19 cellular contexts compared by ENCODE assay signal in the genomic region with DNA sequence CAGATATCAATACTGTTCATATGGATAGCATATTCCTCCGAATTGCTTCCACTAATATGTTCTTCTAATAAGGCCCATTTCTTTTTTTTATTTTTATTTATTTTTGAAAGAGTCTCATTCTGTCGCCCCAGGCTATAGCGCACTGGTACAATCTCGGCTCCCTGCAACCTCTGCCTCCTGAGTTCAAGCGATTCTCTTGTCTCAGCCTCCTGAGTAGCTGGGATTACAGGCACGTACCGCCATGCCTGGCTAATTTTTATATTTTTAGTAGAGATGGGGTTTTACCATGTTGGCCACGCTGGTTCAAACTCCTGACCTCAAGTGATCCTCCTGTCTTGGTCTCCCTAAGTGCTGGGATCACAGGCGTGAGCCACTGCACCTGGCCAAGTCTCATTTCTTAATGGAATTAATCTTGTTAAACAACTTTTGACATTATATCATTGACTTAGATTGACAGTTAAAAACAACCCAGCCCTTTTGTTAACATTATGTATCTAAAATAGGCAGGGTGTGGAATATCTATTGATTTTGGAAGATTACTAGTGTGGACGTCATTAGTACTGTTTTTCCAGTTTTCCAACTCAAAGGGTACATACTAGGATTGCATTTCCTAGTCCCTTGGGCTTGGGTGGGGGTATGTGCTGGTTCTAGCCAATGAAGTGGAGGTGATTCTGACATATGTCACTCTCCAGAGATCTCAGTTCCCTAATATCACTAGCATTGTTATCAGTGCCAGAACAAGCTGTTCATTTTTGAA.
DNase-seq lines count a peak whose midpoint lies in the region; ATAC-seq and TF ChIP-seq lines count a peak whose summit lies in the region.
"Had no signal": no experiment of that assay in that cellular context is flagged by ENCODE, and none has a peak within 500 bp of the region (broad histone marks: within the 10 kb centered on the region; RNA-seq: fewer than 3 reads in every experiment).

No MANE protein-coding gene starts in this region.

- no peak overlapping the region for H3K27ac Mint-ChIP-seq in CD8-positive, alpha-beta memory T cell
- H3K27ac Mint-ChIP-seq: CD4-positive, alpha-beta memory T cell; HFFc6 had no signal

- H2AFZ ChIP-seq in Karpas-422 (ENCODE audit: low read length), result no peak overlapping the region
- no peak overlapping the region for H2AFZ ChIP-seq in smooth muscle cell (ENCODE audit: low read depth)

- H3F3A ChIP-seq in smooth muscle cell (ENCODE audit: low read depth), result no peaks in the 10 kb centered on the region

- H4K20me1 ChIP-seq in Karpas-422 (ENCODE audit: insufficient read depth, low read depth, low read length) (no peaks in the 10 kb centered on the region), smooth muscle cell (ENCODE audit: low read depth) (no peaks in the 10 kb centered on the region)
- H4K20me1 ChIP-seq: BLaER1 treated with 17β-estradiol and CSF1 and Interleukin-3, amounts not matched to agents 10 nM and 100 nM had no signal

- ATAC-seq in GM18858 (IDR thresholded peaks at IDR 0.05; ENCODE audit: unreplicated experiment) (no peak), HG02623 (IDR thresholded peaks at IDR 0.05; ENCODE audit: unreplicated experiment) (no peak)
- ATAC-seq: A549 had no signal

- POLR2A ChIA-PET in CD8-positive, alpha-beta memory T cell (lab: Charles Lee), result no interaction called here

- H3K9me2 ChIP-seq in Karpas-422 (replicated peaks; ENCODE audit: insufficient read depth, low read length), result no peaks in the 10 kb centered on the region

- no peaks in the 10 kb centered on the region for H3K79me2 ChIP-seq in Karpas-422 (ENCODE audit: low read length)
- H3K79me2 ChIP-seq in smooth muscle cell (ENCODE audit: low read depth), result no peaks in the 10 kb centered on the region

- H3K4me1 ChIP-seq in CD8-positive, alpha-beta memory T cell (ENCODE audit: insufficient read depth, low read length), result no peaks in the 10 kb centered on the region
- H3K4me1 ChIP-seq in Karpas-422 (ENCODE audit: low read length) (no peaks in the 10 kb centered on the region), smooth muscle cell (ENCODE audit: low read depth) (peaks cover 3% of the 10 kb centered on the region)
- H3K4me1 ChIP-seq: A549, BE2C, HAP-1 had no signal

- H3K36me3 Mint-ChIP-seq in CD8-positive, alpha-beta memory T cell, result no peaks in the 10 kb centered on the region
- H3K36me3 Mint-ChIP-seq: CD4-positive, alpha-beta memory T cell had no signal

- H3K36me3 ChIP-seq in CD8-positive, alpha-beta memory T cell (ENCODE audit: insufficient read depth, low read length), result no peaks in the 10 kb centered on the region
- no peaks in the 10 kb centered on the region for H3K36me3 ChIP-seq in Karpas-422 (ENCODE audit: insufficient read depth, low read length)
- no peaks in the 10 kb centered on the region for H3K36me3 ChIP-seq in WERI-Rb-1
- no peaks in the 10 kb centered on the region for H3K36me3 ChIP-seq in smooth muscle cell (ENCODE audit: low read depth)
- H3K36me3 ChIP-seq: BE2C; BLaER1 treated with 17β-estradiol and CSF1 and Interleukin-3, amounts not matched to agents 10 nM and 100 nM; HAP-1 had no signal

- CTCF ChIA-PET in CD8-positive, alpha-beta memory T cell (lab: Charles Lee), result no interaction called here

- no peaks in the 10 kb centered on the region for H3K9me3 ChIP-seq in CD8-positive, alpha-beta memory T cell (ENCODE audit: low read length)
- no peaks in the 10 kb centered on the region for H3K9me3 ChIP-seq in Karpas-422 (ENCODE audit: low read length)
- H3K9me3 ChIP-seq in WERI-Rb-1 (ENCODE audit: severe bottlenecking), result peaks cover 16% of the 10 kb centered on the region
- H3K9me3 ChIP-seq in smooth muscle cell (replicated peaks; ENCODE audit: low read depth), result no peaks in the 10 kb centered on the region
- H3K9me3 ChIP-seq: A549, BE2C, HAP-1 had no signal

- H3K4me1 Mint-ChIP-seq in CD8-positive, alpha-beta memory T cell, result peaks cover 4 to 10% (median 5%) of the 10 kb centered on the region in 3 donors

- H3K4me2 ChIP-seq in Karpas-422 (ENCODE audit: low read depth, low read length, poor library complexity, severe bottlenecking), result no peak overlapping the region
- H3K4me2 ChIP-seq in smooth muscle cell, result no peak overlapping the region
- H3K4me2 ChIP-seq: A549 had no signal

- peaks cover 0 to 3% (median 2%) of the 10 kb centered on the region in 5 donors for H3K9me3 Mint-ChIP-seq in CD8-positive, alpha-beta memory T cell

- TF ChIP-seq CTCF in WERI-Rb-1 (IDR thresholded peaks at IDR 0.05; ENCODE audit: low read depth, low read length) (no peak), smooth muscle cell (IDR thresholded peaks at IDR 0.05; ENCODE audit: borderline replicate concordance, insufficient read depth, poor library complexity, severe bottlenecking) (no peak)

- 97% methylated on average over 10 of the region's 10 CpGs for WGBS in smooth muscle cell (ENCODE audit: low lambda C conversion rate)

- H3K27me3 ChIP-seq in CD8-positive, alpha-beta memory T cell (ENCODE audit: insufficient read depth, low read length, poor library complexity, severe bottlenecking), result no peaks in the 10 kb centered on the region
- H3K27me3 ChIP-seq in Karpas-422 (ENCODE audit: low read length), result no peaks in the 10 kb centered on the region
- no peaks in the 10 kb centered on the region for H3K27me3 ChIP-seq in WERI-Rb-1 (ENCODE audit: insufficient read depth, low read depth, severe bottlenecking)
- no peaks in the 10 kb centered on the region for H3K27me3 ChIP-seq in smooth muscle cell (ENCODE audit: low read depth)
- H3K27me3 ChIP-seq: BE2C; BLaER1 treated with 17β-estradiol and CSF1 and Interleukin-3, amounts not matched to agents 10 nM and 100 nM had no signal

- no peaks in the 10 kb centered on the region for H3K27me3 Mint-ChIP-seq in CD8-positive, alpha-beta memory T cell
- H3K27me3 Mint-ChIP-seq: CD4-positive, alpha-beta memory T cell had no signal

- no peak for DNase-seq in CD8-positive, alpha-beta memory T cell
- DNase-seq in Karpas-422 (peak; percentile 17), WERI-Rb-1 (peak; percentile 66), smooth muscle cell (lab: John Stamatoyannopoulos, UW; ENCODE audit: unreplicated experiment) (no peak), SHP77 (lab: John Stamatoyannopoulos, UW) (no peak)
- DNase-seq: 8988T; ACHN; AML-193; BE2C; CD4-positive, alpha-beta memory T cell; DMS153; DND-41; GOT3; HFFc6 had no signal

- H3K9ac ChIP-seq in Karpas-422 (ENCODE audit: low read length) (no peak overlapping the region), smooth muscle cell (ENCODE audit: low read depth) (no peak overlapping the region)

- no peak overlapping the region for H3K4me3 ChIP-seq in CD8-positive, alpha-beta memory T cell (ENCODE audit: low read length)
- H3K4me3 ChIP-seq in Karpas-422 (ENCODE audit: low read length), result no peak overlapping the region
- no peak overlapping the region for H3K4me3 ChIP-seq in WERI-Rb-1 (ENCODE audit: low read depth, low read length)
- H3K4me3 ChIP-seq in smooth muscle cell, result no peak overlapping the region
- H3K4me3 ChIP-seq: A549; BLaER1 treated with 17β-estradiol and CSF1 and Interleukin-3, amounts not matched to agents 10 nM and 100 nM; HAP-1 had no signal

- peak overlapping the region; percentile 57 for H3K27ac ChIP-seq in CD8-positive, alpha-beta memory T cell (ENCODE audit: low read depth, low read length)
- H3K27ac ChIP-seq in Karpas-422 (ENCODE audit: low read length) (no peak overlapping the region), WERI-Rb-1 (no peak overlapping the region), smooth muscle cell (ENCODE audit: low read depth) (no peak overlapping the region)
- H3K27ac ChIP-seq: A549 had no signal

- H3K4me3 Mint-ChIP-seq in CD8-positive, alpha-beta memory T cell, result no peak overlapping the region
- H3K4me3 Mint-ChIP-seq: CD4-positive, alpha-beta memory T cell; HFFc6 had no signal

Comparison
In these comparisons a context has a peak if more than half of its experiments do, and no peak if none do; other contexts are left out.
1. DNase-seq: peak in Karpas-422 (single experiment) and WERI-Rb-1 (single experiment); none in CD8-positive, alpha-beta memory T cell (0 of 5), smooth muscle cell (single experiment) and SHP77 (0 of 2).